ENCODE assay signal across 21 cellular contexts in the genomic region with DNA sequence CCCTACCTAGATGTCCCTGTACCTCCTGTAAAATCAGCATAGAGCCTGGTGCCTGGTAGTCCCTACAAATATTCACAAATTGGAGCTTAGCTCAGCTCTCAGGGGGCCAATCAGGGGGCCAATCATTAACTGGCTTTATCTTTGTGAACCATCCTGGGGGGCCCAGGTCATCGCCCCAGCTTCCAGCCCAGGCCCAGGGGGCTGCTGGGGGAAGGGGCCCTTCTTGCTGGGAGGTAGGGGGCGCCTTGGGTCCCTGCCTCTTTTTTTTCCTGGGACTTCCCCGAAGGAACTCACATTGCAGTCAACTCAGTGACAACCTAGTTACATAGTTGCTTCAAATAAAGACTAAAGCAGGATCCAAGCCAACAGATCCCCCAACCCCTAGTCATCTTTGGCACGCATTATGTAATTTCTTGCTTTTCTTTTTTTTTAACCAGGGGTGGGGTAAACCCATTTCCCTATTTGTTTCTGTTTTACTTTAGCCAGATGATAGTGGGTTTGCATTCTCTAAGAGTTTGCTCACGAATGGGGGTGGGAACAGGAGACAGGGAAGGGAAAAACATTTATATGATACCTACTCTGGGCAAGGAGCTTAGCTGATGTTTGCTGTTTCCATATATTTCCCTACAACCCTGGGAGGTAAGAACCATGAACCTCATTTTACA. TPM values are rescaled to one million over a fixed set of nuclear protein-coding genes. Genes with fewer than 3 reads are reported as not detected.
A peak's percentile ranks its signal among the peaks of the same experiment; 100 is the strongest.
DNase-seq lines count a peak whose midpoint lies in the region; ATAC-seq, FAIRE-seq and TF ChIP-seq lines count a peak whose summit lies in the region.
"Had no signal": no experiment of that assay in that cellular context is flagged by ENCODE, and none has a peak within 500 bp of the region (broad histone marks: within the 10 kb centered on the region; RNA-seq: fewer than 3 reads in every experiment).

No MANE protein-coding gene starts in this region.

- no peaks in the 10 kb centered on the region for H3K27me3 Mint-ChIP-seq in stimulated activated naive CD8-positive, alpha-beta T cell treated with anti-CD3 and anti-CD28 coated beads, Interleukin-15, amount 100 ng/mL, for 72 hours
- H3K27me3 Mint-ChIP-seq: activated CD4-positive, alpha-beta T cell treated with anti-CD3 and anti-CD28 coated beads for 36 hours had no signal

- intact Hi-C loops in kidney (cut with DNase I), result loop anchor here (10.0 kb wide), 1 partner anchor 98 kb away; no protein-coding TSS in a partner anchor

- H3K9me3 ChIP-seq in kidney (ENCODE audit: control insufficient read depth in 1 of 2, low read length in 2 of 2), result no peaks in the 10 kb centered on the region
- H3K9me3 ChIP-seq: ascending aorta, heart left ventricle, SJSA1, tibial nerve had no signal

- TF ChIP-seq CTCF in kidney (IDR thresholded peaks at IDR 0.05; ENCODE audit: borderline replicate concordance, extremely low read depth, insufficient read depth) (no peak), brain microvascular endothelial cell (IDR thresholded peaks at IDR 0.05; ENCODE audit: low read depth, low read length, missing control alignments) (no peak)

- no peaks in the 10 kb centered on the region for H3K9me3 Mint-ChIP-seq in stimulated activated naive CD8-positive, alpha-beta T cell treated with anti-CD3 and anti-CD28 coated beads, Interleukin-15, amount 100 ng/mL, for 72 hours
- H3K9me3 Mint-ChIP-seq: dendritic cell treated with granulocyte-macrophage colony-stimulating factor and Interleukin-4, amounts not matched to agents 40 ng/mL and 50 ng/mL, for 4 days; stimulated activated effector memory CD8-positive, alpha-beta T cell treated with anti-CD3 and anti-CD28 coated beads, Interleukin-12 subunit alpha, Interleukin-12 subunit beta, amount 100 ng/mL, for 72 hours had no signal

- H3K4me1 ChIP-seq in kidney (ENCODE audit: control insufficient read depth in 1 of 2, insufficient read depth in 1 of 2, low read depth in 1 of 2, low read length in 2 of 2), result no peaks in the 10 kb centered on the region
- H3K4me1 ChIP-seq: ascending aorta, tibial nerve had no signal

- peaks cover 30% of the 10 kb centered on the region for H3K4me1 Mint-ChIP-seq in stimulated activated naive CD8-positive, alpha-beta T cell treated with anti-CD3 and anti-CD28 coated beads, Interleukin-15, amount 100 ng/mL, for 72 hours

- H3K36me3 ChIP-seq in kidney (ENCODE audit: control insufficient read depth in 1 of 2, insufficient read depth in 2 of 2, low read length in 2 of 2), result no peaks in the 10 kb centered on the region
- no peaks in the 10 kb centered on the region for H3K36me3 ChIP-seq in brain microvascular endothelial cell (replicated peaks)
- H3K36me3 ChIP-seq: ascending aorta, heart left ventricle, SJSA1, tibial nerve had no signal

- DNase-seq in SIG-M5 treated with dmso at 0.1 percent for 504 hours (lab: John Stamatoyannopoulos, UW; ENCODE audit: unreplicated experiment), result peak; percentile 49
- no peak for DNase-seq in SIG-M5 (lab: John Stamatoyannopoulos, UW)
- DNase-seq in amniotic epithelial cell (ENCODE audit: low read depth), result peak; percentile 30
- peak; percentile 35 for DNase-seq in kidney
- no peak for DNase-seq in stimulated activated naive CD8-positive, alpha-beta T cell treated with anti-CD3 and anti-CD28 coated beads, Interleukin-15, amount 100 ng/mL, for 72 hours
- no peak for DNase-seq in NCI-H2081 (lab: John Stamatoyannopoulos, UW)
- no peak for DNase-seq in brain microvascular endothelial cell
- DNase-seq: activated CD4-positive, alpha-beta T cell treated with anti-CD3 and anti-CD28 coated beads for 36 hours; activated CD8-positive, alpha-beta memory T cell treated with anti-CD3 and anti-CD28 coated beads, Interleukin-2, amount 50 U/mL, for 4 hours; heart left ventricle; islet precursor cell; NCI-H1694; NCI-H446; nucleus accumbens had no signal

- in situ Hi-C loops in brain microvascular endothelial cell (cut with HindIII; ENCODE audit: low pct_ligation_motif_present, low sequenced_read_pairs), result no loop called here

- H3K4me3 ChIP-seq in kidney (ENCODE audit: low read length in 2 of 2) (no peak overlapping the region), brain microvascular endothelial cell (ENCODE audit: low read depth, low read length) (no peak overlapping the region)
- H3K4me3 ChIP-seq: ascending aorta, heart left ventricle, SJSA1, tibial nerve had no signal

- H3K27ac Mint-ChIP-seq in stimulated activated naive CD8-positive, alpha-beta T cell treated with anti-CD3 and anti-CD28 coated beads, Interleukin-15, amount 100 ng/mL, for 72 hours, result no peak overlapping the region
- H3K27ac Mint-ChIP-seq: activated CD4-positive, alpha-beta T cell treated with anti-CD3 and anti-CD28 coated beads for 36 hours; dendritic cell treated with granulocyte-macrophage colony-stimulating factor and Interleukin-4, amounts not matched to agents 40 ng/mL and 50 ng/mL, for 4 days; stimulated activated effector memory CD8-positive, alpha-beta T cell treated with anti-CD3 and anti-CD28 coated beads, Interleukin-12 subunit alpha, Interleukin-12 subunit beta, amount 100 ng/mL, for 72 hours had no signal

- H3K4me3 Mint-ChIP-seq in stimulated activated naive CD8-positive, alpha-beta T cell treated with anti-CD3 and anti-CD28 coated beads, Interleukin-15, amount 100 ng/mL, for 72 hours, result no peak overlapping the region
- H3K4me3 Mint-ChIP-seq: activated CD4-positive, alpha-beta T cell treated with anti-CD3 and anti-CD28 coated beads for 36 hours; dendritic cell treated with granulocyte-macrophage colony-stimulating factor and Interleukin-4, amounts not matched to agents 40 ng/mL and 50 ng/mL, for 4 days; stimulated activated effector memory CD8-positive, alpha-beta T cell treated with anti-CD3 and anti-CD28 coated beads, Interleukin-12 subunit alpha, Interleukin-12 subunit beta, amount 100 ng/mL, for 72 hours had no signal

- no peak for FAIRE-seq in kidney (lab: Jason Lieb, UNC)

- no peak overlapping the region for H3K9ac ChIP-seq in kidney (ENCODE audit: low read length in 2 of 2)

- ATAC-seq in GM19324 (IDR thresholded peaks at IDR 0.05; ENCODE audit: low FRiP score, unreplicated experiment), result no peak
- ATAC-seq in stimulated activated naive CD8-positive, alpha-beta T cell treated with anti-CD3 and anti-CD28 coated beads, Interleukin-15, amount 100 ng/mL, for 72 hours, result no peak
- ATAC-seq: esophagus mucosa; heart left ventricle; stimulated activated effector memory CD8-positive, alpha-beta T cell treated with anti-CD3 and anti-CD28 coated beads, Interleukin-12 subunit alpha, Interleukin-12 subunit beta, amount 100 ng/mL, for 72 hours had no signal

- H3K27ac ChIP-seq in kidney (ENCODE audit: low read depth in 2 of 2, low read length in 2 of 2) (no peak overlapping the region), brain microvascular endothelial cell (no peak overlapping the region)
- H3K27ac ChIP-seq: ascending aorta, heart left ventricle, SJSA1, tibial nerve had no signal

- H3K27me3 ChIP-seq in brain microvascular endothelial cell (replicated peaks), result peaks cover 15% of the 10 kb centered on the region
- H3K27me3 ChIP-seq: ascending aorta, heart left ventricle, SJSA1, tibial nerve had no signal

RNA-seq across cellular contexts. Expression of gene VEGFA, which starts 6.7 kb away (rescaled TPM):
- 36.3 TPM for total RNA-seq in kidney
- 111 TPM for polyA plus RNA-seq in kidney (ENCODE audit: insufficient read depth, low read depth, low replicate concordance)

Comparison
In these comparisons a context has a peak if more than half of its experiments do, and no peak if none do; other contexts are left out.
1. DNase-seq: peak in SIG-M5 treated with dmso at 0.1 percent for 504 hours (single experiment), amniotic epithelial cell (single experiment) and kidney (single experiment); none in SIG-M5 (single experiment), stimulated activated naive CD8-positive, alpha-beta T cell treated with anti-CD3 and anti-CD28 coated beads, Interleukin-15, amount 100 ng/mL, for 72 hours (0 of 2), NCI-H2081 (0 of 2) and brain microvascular endothelial cell (single experiment).